In the genomic region with DNA sequence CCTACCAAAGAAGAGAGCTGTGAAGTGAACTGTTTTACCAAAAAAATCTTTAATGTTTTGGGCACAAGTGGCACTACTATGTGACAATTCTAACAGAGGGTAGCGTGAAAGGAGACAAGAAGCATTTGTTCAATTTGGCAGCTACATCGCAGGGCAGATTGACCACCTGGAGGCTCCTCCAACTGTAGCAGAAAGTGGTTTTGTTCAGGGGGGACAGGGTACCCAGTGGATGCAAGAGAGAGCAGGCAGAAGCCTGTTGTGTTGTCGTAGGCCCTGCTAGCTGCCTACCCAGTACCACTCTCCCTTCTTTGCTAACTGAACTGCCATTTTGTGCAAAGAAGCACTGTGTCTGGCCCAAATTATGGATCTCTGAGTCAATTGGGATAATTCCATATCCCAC, we compare ENCODE assay signal across 2 cellular contexts.
TF ChIP-seq lines count a peak whose summit lies in the region.

No MANE protein-coding gene starts in this region.

TF ChIP-seq in GM23338, 12 proteins besides CTCF, POLR2A, EP300 and RAD21:
- TF ChIP-seq POLR2AphosphoS5 (IDR thresholded peaks at IDR 0.05; ENCODE audit: low read depth) (no peak), ZNF114 (CRISPR knock-in tag; IDR thresholded peaks at IDR 0.05) (no peak), STAT1 (IDR thresholded peaks at IDR 0.05; ENCODE audit: unreplicated experiment) (no peak), NANOG (IDR thresholded peaks at IDR 0.05; ENCODE audit: borderline replicate concordance) (no peak), EZH2 (IDR thresholded peaks at IDR 0.05; ENCODE audit: low read depth, unreplicated experiment) (no peak), ZNF331 (CRISPR knock-in tag; IDR thresholded peaks at IDR 0.05; ENCODE audit: low read depth) (no peak), EZH2phosphoT487 (IDR thresholded peaks at IDR 0.05; ENCODE audit: unreplicated experiment) (no peak)
- TF ChIP-seq, protein P1, sequence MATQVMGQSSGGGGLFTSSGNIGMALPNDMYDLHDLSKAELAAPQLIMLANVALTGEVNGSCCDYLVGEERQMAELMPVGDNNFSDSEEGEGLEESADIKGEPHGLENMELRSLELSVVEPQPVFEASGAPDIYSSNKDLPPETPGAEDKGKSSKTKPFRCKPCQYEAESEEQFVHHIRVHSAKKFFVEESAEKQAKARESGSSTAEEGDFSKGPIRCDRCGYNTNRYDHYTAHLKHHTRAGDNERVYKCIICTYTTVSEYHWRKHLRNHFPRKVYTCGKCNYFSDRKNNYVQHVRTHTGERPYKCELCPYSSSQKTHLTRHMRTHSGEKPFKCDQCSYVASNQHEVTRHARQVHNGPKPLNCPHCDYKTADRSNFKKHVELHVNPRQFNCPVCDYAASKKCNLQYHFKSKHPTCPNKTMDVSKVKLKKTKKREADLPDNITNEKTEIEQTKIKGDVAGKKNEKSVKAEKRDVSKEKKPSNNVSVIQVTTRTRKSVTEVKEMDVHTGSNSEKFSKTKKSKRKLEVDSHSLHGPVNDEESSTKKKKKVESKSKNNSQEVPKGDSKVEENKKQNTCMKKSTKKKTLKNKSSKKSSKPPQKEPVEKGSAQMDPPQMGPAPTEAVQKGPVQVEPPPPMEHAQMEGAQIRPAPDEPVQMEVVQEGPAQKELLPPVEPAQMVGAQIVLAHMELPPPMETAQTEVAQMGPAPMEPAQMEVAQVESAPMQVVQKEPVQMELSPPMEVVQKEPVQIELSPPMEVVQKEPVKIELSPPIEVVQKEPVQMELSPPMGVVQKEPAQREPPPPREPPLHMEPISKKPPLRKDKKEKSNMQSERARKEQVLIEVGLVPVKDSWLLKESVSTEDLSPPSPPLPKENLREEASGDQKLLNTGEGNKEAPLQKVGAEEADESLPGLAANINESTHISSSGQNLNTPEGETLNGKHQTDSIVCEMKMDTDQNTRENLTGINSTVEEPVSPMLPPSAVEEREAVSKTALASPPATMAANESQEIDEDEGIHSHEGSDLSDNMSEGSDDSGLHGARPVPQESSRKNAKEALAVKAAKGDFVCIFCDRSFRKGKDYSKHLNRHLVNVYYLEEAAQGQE (IDR thresholded peaks at IDR 0.05; ENCODE audit: unreplicated experiment) = no peak
- TF ChIP-seq, protein P2, sequence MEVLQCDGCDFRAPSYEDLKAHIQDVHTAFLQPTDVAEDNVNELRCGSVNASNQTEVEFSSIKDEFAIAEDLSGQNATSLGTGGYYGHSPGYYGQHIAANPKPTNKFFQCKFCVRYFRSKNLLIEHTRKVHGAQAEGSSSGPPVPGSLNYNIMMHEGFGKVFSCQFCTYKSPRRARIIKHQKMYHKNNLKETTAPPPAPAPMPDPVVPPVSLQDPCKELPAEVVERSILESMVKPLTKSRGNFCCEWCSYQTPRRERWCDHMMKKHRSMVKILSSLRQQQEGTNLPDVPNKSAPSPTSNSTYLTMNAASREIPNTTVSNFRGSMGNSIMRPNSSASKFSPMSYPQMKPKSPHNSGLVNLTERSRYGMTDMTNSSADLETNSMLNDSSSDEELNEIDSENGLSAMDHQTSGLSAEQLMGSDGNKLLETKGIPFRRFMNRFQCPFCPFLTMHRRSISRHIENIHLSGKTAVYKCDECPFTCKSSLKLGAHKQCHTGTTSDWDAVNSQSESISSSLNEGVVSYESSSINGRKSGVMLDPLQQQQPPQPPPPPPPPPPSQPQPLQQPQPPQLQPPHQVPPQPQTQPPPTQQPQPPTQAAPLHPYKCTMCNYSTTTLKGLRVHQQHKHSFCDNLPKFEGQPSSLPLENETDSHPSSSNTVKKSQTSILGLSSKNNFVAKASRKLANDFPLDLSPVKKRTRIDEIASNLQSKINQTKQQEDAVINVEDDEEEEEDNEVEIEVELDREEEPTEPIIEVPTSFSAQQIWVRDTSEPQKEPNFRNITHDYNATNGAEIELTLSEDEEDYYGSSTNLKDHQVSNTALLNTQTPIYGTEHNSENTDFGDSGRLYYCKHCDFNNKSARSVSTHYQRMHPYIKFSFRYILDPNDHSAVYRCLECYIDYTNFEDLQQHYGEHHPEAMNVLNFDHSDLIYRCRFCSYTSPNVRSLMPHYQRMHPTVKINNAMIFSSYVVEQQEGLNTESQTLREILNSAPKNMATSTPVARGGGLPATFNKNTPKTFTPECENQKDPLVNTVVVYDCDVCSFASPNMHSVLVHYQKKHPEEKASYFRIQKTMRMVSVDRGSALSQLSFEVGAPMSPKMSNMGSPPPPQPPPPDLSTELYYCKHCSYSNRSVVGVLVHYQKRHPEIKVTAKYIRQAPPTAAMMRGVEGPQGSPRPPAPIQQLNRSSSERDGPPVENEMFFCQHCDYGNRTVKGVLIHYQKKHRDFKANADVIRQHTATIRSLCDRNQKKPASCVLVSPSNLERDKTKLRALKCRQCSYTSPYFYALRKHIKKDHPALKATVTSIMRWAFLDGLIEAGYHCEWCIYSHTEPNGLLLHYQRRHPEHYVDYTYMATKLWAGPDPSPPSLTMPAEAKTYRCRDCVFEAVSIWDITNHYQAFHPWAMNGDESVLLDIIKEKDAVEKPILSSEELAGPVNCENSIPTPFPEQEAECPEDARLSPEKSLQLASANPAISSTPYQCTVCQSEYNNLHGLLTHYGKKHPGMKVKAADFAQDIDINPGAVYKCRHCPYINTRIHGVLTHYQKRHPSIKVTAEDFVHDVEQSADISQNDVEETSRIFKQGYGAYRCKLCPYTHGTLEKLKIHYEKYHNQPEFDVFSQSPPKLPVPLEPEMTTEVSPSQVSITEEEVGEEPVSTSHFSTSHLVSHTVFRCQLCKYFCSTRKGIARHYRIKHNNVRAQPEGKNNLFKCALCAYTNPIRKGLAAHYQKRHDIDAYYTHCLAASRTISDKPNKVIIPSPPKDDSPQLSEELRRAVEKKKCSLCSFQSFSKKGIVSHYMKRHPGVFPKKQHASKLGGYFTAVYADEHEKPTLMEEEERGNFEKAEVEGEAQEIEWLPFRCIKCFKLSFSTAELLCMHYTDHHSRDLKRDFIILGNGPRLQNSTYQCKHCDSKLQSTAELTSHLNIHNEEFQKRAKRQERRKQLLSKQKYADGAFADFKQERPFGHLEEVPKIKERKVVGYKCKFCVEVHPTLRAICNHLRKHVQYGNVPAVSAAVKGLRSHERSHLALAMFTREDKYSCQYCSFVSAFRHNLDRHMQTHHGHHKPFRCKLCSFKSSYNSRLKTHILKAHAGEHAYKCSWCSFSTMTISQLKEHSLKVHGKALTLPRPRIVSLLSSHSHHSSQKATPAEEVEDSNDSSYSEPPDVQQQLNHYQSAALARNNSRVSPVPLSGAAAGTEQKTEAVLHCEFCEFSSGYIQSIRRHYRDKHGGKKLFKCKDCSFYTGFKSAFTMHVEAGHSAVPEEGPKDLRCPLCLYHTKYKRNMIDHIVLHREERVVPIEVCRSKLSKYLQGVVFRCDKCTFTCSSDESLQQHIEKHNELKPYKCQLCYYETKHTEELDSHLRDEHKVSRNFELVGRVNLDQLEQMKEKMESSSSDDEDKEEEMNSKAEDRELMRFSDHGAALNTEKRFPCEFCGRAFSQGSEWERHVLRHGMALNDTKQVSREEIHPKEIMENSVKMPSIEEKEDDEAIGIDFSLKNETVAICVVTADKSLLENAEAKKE (CRISPR knock-in tag; IDR thresholded peaks at IDR 0.05) = no peak

TF ChIP-seq in H1, 55 proteins besides CTCF, POLR2A, EP300 and RAD21:
- no peak for TF ChIP-seq SP4 (IDR thresholded peaks at IDR 0.05; ENCODE audit: low read length)
- TF ChIP-seq, protein P3, sequence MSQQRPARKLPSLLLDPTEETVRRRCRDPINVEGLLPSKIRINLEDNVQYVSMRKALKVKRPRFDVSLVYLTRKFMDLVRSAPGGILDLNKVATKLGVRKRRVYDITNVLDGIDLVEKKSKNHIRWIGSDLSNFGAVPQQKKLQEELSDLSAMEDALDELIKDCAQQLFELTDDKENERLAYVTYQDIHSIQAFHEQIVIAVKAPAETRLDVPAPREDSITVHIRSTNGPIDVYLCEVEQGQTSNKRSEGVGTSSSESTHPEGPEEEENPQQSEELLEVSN (IDR thresholded peaks at IDR 0.05) = no peak
- no peak for TF ChIP-seq TEAD4 (IDR thresholded peaks at IDR 0.05; ENCODE audit: low read depth, low read length)
- TF ChIP-seq, protein P4, sequence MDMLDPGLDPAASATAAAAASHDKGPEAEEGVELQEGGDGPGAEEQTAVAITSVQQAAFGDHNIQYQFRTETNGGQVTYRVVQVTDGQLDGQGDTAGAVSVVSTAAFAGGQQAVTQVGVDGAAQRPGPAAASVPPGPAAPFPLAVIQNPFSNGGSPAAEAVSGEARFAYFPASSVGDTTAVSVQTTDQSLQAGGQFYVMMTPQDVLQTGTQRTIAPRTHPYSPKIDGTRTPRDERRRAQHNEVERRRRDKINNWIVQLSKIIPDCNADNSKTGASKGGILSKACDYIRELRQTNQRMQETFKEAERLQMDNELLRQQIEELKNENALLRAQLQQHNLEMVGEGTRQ (IDR thresholded peaks at IDR 0.05; ENCODE audit: low read length) = no peak
- TF ChIP-seq, protein P5, sequence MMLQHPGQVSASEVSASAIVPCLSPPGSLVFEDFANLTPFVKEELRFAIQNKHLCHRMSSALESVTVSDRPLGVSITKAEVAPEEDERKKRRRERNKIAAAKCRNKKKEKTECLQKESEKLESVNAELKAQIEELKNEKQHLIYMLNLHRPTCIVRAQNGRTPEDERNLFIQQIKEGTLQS (IDR thresholded peaks at IDR 0.05; ENCODE audit: insufficient read depth, low read depth, low read length) = no peak
- TF ChIP-seq SUZ12 (IDR thresholded peaks at IDR 0.05; ENCODE audit: low read length) = no peak
- TF ChIP-seq SIX5 (IDR thresholded peaks at IDR 0.05; ENCODE audit: low read depth, low read length) = no peak
- no peak for TF ChIP-seq RNF2 (IDR thresholded peaks at IDR 0.05; ENCODE audit: borderline replicate concordance, low read depth, low read length, missing control alignments, poor library complexity, severe bottlenecking)
- TF ChIP-seq, protein P6, sequence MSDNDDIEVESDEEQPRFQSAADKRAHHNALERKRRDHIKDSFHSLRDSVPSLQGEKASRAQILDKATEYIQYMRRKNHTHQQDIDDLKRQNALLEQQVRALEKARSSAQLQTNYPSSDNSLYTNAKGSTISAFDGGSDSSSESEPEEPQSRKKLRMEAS (IDR thresholded peaks at IDR 0.05) = no peak
- no peak for TF ChIP-seq CBX8 (IDR thresholded peaks at IDR 0.05; ENCODE audit: borderline replicate concordance, low read depth, low read length)
- TF ChIP-seq PHF8 (conservative IDR thresholded peaks at IDR 0.05; ENCODE audit: low read depth, low read length) = no peak
- no peak for TF ChIP-seq BACH1 (IDR thresholded peaks at IDR 0.05; ENCODE audit: low read length)
- TF ChIP-seq ASH2L (IDR thresholded peaks at IDR 0.05; ENCODE audit: low read length) = no peak
